In genomic region chr12:110613771-110614684, GRCh38 we compare ENCODE assay signal across 1 cellular context.
TF ChIP-seq lines count a peak whose summit lies in the region.

Gene TCTN1, plus strand, starts transcription at chr12:110614129. Its CDS starts 54 bp downstream, at chr12:110614183.

TF ChIP-seq in WTC11, 78 proteins besides CTCF, POLR2A, EP300 and RAD21 (continued from another document):
- TF ChIP-seq, protein P1, sequence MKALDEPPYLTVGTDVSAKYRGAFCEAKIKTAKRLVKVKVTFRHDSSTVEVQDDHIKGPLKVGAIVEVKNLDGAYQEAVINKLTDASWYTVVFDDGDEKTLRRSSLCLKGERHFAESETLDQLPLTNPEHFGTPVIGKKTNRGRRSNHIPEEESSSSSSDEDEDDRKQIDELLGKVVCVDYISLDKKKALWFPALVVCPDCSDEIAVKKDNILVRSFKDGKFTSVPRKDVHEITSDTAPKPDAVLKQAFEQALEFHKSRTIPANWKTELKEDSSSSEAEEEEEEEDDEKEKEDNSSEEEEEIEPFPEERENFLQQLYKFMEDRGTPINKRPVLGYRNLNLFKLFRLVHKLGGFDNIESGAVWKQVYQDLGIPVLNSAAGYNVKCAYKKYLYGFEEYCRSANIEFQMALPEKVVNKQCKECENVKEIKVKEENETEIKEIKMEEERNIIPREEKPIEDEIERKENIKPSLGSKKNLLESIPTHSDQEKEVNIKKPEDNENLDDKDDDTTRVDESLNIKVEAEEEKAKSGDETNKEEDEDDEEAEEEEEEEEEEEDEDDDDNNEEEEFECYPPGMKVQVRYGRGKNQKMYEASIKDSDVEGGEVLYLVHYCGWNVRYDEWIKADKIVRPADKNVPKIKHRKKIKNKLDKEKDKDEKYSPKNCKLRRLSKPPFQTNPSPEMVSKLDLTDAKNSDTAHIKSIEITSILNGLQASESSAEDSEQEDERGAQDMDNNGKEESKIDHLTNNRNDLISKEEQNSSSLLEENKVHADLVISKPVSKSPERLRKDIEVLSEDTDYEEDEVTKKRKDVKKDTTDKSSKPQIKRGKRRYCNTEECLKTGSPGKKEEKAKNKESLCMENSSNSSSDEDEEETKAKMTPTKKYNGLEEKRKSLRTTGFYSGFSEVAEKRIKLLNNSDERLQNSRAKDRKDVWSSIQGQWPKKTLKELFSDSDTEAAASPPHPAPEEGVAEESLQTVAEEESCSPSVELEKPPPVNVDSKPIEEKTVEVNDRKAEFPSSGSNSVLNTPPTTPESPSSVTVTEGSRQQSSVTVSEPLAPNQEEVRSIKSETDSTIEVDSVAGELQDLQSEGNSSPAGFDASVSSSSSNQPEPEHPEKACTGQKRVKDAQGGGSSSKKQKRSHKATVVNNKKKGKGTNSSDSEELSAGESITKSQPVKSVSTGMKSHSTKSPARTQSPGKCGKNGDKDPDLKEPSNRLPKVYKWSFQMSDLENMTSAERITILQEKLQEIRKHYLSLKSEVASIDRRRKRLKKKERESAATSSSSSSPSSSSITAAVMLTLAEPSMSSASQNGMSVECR (CRISPR knock-in tag; IDR thresholded peaks at IDR 0.05; ENCODE audit: borderline replicate concordance), result peak; percentile 83; the same call in 1 of the 2 replicates
- TF ChIP-seq, protein P2, sequence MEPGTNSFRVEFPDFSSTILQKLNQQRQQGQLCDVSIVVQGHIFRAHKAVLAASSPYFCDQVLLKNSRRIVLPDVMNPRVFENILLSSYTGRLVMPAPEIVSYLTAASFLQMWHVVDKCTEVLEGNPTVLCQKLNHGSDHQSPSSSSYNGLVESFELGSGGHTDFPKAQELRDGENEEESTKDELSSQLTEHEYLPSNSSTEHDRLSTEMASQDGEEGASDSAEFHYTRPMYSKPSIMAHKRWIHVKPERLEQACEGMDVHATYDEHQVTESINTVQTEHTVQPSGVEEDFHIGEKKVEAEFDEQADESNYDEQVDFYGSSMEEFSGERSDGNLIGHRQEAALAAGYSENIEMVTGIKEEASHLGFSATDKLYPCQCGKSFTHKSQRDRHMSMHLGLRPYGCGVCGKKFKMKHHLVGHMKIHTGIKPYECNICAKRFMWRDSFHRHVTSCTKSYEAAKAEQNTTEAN (CRISPR knock-in tag; IDR thresholded peaks at IDR 0.05), result peak; percentile 99
- 0 out of 2 replicates have a peak, but pooled peaks have one; percentile 54 for TF ChIP-seq MYBL2 (CRISPR knock-in tag; IDR thresholded peaks at IDR 0.05)
- no peak for TF ChIP-seq ZNF317 (CRISPR knock-in tag; IDR thresholded peaks at IDR 0.05; ENCODE audit: borderline replicate concordance, low read depth)
- TF ChIP-seq NR1H2 (CRISPR knock-in tag; IDR thresholded peaks at IDR 0.05), result no peak
- TF ChIP-seq ERG (CRISPR knock-in tag; IDR thresholded peaks at IDR 0.05), result no peak
- TF ChIP-seq SP1 (CRISPR knock-in tag; conservative IDR thresholded peaks at IDR 0.05), result peak; percentile 73
- TF ChIP-seq AR (CRISPR knock-in tag; IDR thresholded peaks at IDR 0.05), result no peak
- no peak for TF ChIP-seq RELA (CRISPR knock-in tag; IDR thresholded peaks at IDR 0.05; ENCODE audit: borderline replicate concordance)
- TF ChIP-seq FOXK1 (CRISPR knock-in tag; IDR thresholded peaks at IDR 0.05), result peak; percentile 74
- TF ChIP-seq MAX (CRISPR knock-in tag; IDR thresholded peaks at IDR 0.05), result peak; percentile 92
- TF ChIP-seq NR2C2 (CRISPR knock-in tag; IDR thresholded peaks at IDR 0.05), result no peak
- TF ChIP-seq, protein P3, sequence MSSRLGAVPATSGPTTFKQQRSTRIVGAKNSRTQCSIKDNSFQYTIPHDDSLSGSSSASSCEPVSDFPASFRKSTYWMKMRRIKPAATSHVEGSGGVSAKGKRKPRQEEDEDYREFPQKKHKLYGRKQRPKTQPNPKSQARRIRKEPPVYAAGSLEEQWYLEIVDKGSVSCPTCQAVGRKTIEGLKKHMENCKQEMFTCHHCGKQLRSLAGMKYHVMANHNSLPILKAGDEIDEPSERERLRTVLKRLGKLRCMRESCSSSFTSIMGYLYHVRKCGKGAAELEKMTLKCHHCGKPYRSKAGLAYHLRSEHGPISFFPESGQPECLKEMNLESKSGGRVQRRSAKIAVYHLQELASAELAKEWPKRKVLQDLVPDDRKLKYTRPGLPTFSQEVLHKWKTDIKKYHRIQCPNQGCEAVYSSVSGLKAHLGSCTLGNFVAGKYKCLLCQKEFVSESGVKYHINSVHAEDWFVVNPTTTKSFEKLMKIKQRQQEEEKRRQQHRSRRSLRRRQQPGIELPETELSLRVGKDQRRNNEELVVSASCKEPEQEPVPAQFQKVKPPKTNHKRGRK (CRISPR knock-in tag; IDR thresholded peaks at IDR 0.05; ENCODE audit: borderline replicate concordance), result no peak
